Comparison of ENCODE assay signal across 14 cellular contexts in the genomic region with DNA sequence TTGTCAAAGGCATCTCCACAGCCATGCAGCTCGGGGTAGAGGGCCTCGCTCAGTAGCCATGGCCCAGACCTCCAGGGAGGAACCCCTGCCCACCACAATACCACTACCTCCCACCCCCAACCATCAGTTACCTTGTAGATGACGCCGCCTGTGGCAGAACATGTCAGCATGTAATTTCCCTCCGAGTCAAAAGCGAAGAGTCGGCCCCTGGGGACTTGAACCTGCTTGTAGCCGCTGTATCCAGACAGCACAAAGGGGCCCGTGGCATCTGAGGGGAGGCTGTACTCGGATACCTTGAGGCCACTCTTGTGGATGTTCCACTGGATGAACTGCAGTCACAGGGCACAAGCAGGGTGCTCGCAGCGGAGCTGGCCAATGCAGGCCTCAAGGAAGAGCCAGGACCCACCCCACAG. TPM values are rescaled to one million over a fixed set of nuclear protein-coding genes. Genes with fewer than 3 reads are reported as not detected.
DNase-seq lines count a peak whose midpoint lies in the region; ATAC-seq, FAIRE-seq and TF ChIP-seq lines count a peak whose summit lies in the region.
"Had no signal": no experiment of that assay in that cellular context is flagged by ENCODE, and none has a peak within 500 bp of the region (broad histone marks: within the 10 kb centered on the region; RNA-seq: fewer than 3 reads in every experiment).

No MANE protein-coding gene starts in this region.

- no peak for FAIRE-seq in HepG2 (lab: Jason Lieb, UNC)
- FAIRE-seq: G401.6 had no signal

- CTCF ChIA-PET in HepG2 (lab: Yijun Ruan, JAX; ENCODE audit: low intra/inter-chr PET ratio, low total read pairs) = no interaction called here

- TF ChIP-seq CTCF in GM20000 (IDR thresholded peaks at IDR 0.05; ENCODE audit: extremely low read depth, missing control alignments) = no peak
- no peak for TF ChIP-seq CTCF in HepG2 (CRISPR knock-in tag; IDR thresholded peaks at IDR 0.05)

- POLR2A ChIA-PET in HepG2 (lab: Yijun Ruan, JAX) = no interaction called here

- no peak overlapping the region for H3K4me2 ChIP-seq in HepG2 (ENCODE audit: low read depth, low read length)

- no peak overlapping the region for H3K9ac ChIP-seq in HepG2 (ENCODE audit: insufficient read depth, low read depth, low read length)

- H3K27ac ChIP-seq in HepG2 (ENCODE audit: extremely low read length, insufficient read depth, low read length) = no peak overlapping the region
- H3K27ac ChIP-seq: uterus, WERI-Rb-1 had no signal

- ATAC-seq in HG03097 (IDR thresholded peaks at IDR 0.05; ENCODE audit: low FRiP score, unreplicated experiment) (peak; percentile 41), HepG2 (no peak)
- peak; percentile 72 for ATAC-seq in stimulated activated naive CD8-positive, alpha-beta T cell treated with anti-CD3 and anti-CD28 coated beads, Interleukin-15, Interleukin-2, amounts not matched to agents 100 U/mL and 50 U/mL, for 24 hours
- ATAC-seq: Panc1 had no signal

- no TSS peak for BruUV-seq in HepG2 (replicated peaks; lab: Mats Ljungman, UMichigan)

- H3K9me3 ChIP-seq in HepG2 (ENCODE audit: low read length) = no peaks in the 10 kb centered on the region; the same call in 1 of the 2 replicates

- no peaks in the 10 kb centered on the region for H4K20me1 ChIP-seq in HepG2 (ENCODE audit: insufficient read depth, low read length)

- H2AFZ ChIP-seq in HepG2 (ENCODE audit: low read length) = no peak overlapping the region

- WGBS in HepG2 (ENCODE audit: low lambda C conversion rate) = no CpG with 5 or more reads among the region's 12 CpGs

- H3K27me3 ChIP-seq in HepG2 (ENCODE audit: control insufficient read depth in 1 of 2, insufficient read depth in 2 of 2, low read length in 2 of 2) = no peaks in the 10 kb centered on the region
- H3K27me3 ChIP-seq: uterus had no signal

- no peak for TF ChIP-seq RAD21 in HepG2 (CRISPR knock-in tag; IDR thresholded peaks at IDR 0.05)

- intact Hi-C loops in HepG2 (cut with micrococcal nuclease; ENCODE audit: unreplicated experiment) = no loop called here

- H3K4me1 ChIP-seq in HepG2 (ENCODE audit: insufficient read depth, low read length) = no peaks in the 10 kb centered on the region
- H3K4me1 ChIP-seq: uterus had no signal

- peak; percentile 28 to 45 for DNase-seq in activated T-cell treated with anti-CD3 and anti-CD28 coated beads, Interleukin-2, amount 50 U/mL, for 48 hours
- DNase-seq in activated T-cell treated with anti-CD3 and anti-CD28 coated beads, Interleukin-2, amount 50 U/mL, for 1 hour = no peak
- peak; percentile 84 for DNase-seq in GM20000 (ENCODE audit: low spot score)
- peak; percentile 38 for DNase-seq in stimulated activated naive CD8-positive, alpha-beta T cell treated with anti-CD3 and anti-CD28 coated beads, Interleukin-15, Interleukin-2, amounts not matched to agents 100 U/mL and 50 U/mL, for 24 hours
- no peak for DNase-seq in HepG2 (ENCODE audit: low spot score)
- no peak for DNase-seq in stimulated activated CD4-positive, alpha-beta T cell treated with anti-CD3 and anti-CD28 coated beads, Interleukin-12 subunit alpha, Interleukin-12 subunit beta, amount 100 ng/mL, for 4 hours
- DNase-seq in NCI-H187 (lab: John Stamatoyannopoulos, UW) = no peak
- DNase-seq: NCI-H1694, uterus, WERI-Rb-1 had no signal

- H3K4me3 ChIP-seq in HepG2 (replicated peaks in 1 of 3; ENCODE audit: insufficient read depth in 1 of 3, low read depth in 2 of 3, low read length in 3 of 3) = no peak overlapping the region
- H3K4me3 ChIP-seq: uterus had no signal

- TF ChIP-seq EP300 in HepG2 (IDR thresholded peaks at IDR 0.05; ENCODE audit: low read depth in 2 of 2, low read length in 2 of 2) (no peak), HepG2 (CRISPR knock-in tag; IDR thresholded peaks at IDR 0.05; ENCODE audit: borderline replicate concordance) (no peak)

- TF ChIP-seq POLR2A in HepG2 (IDR thresholded peaks at IDR 0.05; ENCODE audit: insufficient read depth in 1 of 2, low read depth in 2 of 2, low read length in 2 of 2) = no peak

- H3K79me2 ChIP-seq in HepG2 (ENCODE audit: insufficient read depth, low read length) = no peaks in the 10 kb centered on the region

- in situ Hi-C loops in HepG2 (cut with HindIII; ENCODE audit: extremely low pct_ligation_motif_present, low pct_unique_long_range_greater_than_20kb) = no loop called here

- peaks cover 7 to 51% of the 10 kb centered on the region in 2 experiments for H3K36me3 ChIP-seq in HepG2 (replicated peaks in 1 of 2; ENCODE audit: control insufficient read depth in 1 of 2, insufficient read depth in 2 of 2, low read length in 2 of 2)
- H3K36me3 ChIP-seq: uterus had no signal

RNA-seq across cellular contexts. Expression of a gene that starts 16.3 kb away (rescaled TPM):
- 60.7 and 68.6 TPM in 2 replicates for total RNA-seq in HepG2 (2016; rRNA removed; fragmentation: Illumina TruSeq; extraction: Trizol)
- 24.2 and 27.7 TPM in 2 replicates for total RNA-seq in HepG2 (2016; cell fraction: cytosol; rRNA removed; fragmentation: Illumina TruSeq; extraction: Trizol; ENCODE audit: low read depth)
- 58.8 and 66.8 TPM in 2 replicates for total RNA-seq in HepG2 (2016; cell fraction: insoluble cytoplasmic fraction; rRNA removed; fragmentation: Illumina TruSeq; extraction: Trizol)
- 48.2 and 58.3 TPM in 2 replicates for total RNA-seq in HepG2 (2016; cell fraction: membrane; rRNA removed; fragmentation: Illumina TruSeq; extraction: Trizol)
- 42.2 and 46.2 TPM in 2 replicates for total RNA-seq in HepG2 (2016; cell fraction: nucleus; rRNA removed; fragmentation: Illumina TruSeq; extraction: Trizol)
- 19.3 and 20.7 TPM in 2 replicates for polyA plus RNA-seq in HepG2 (2011; rRNA removed)
- 19.8 and 20.9 TPM in 2 replicates for polyA plus RNA-seq in HepG2 (2011; cell fraction: cytosol; rRNA removed)
- polyA plus RNA-seq in HepG2 (2011; cell fraction: nucleus; rRNA removed) = 15.6 and 18.8 TPM in 2 replicates
- polyA plus RNA-seq in HepG2 (2012) = 44.5 and 69.6 TPM in 2 replicates
- polyA plus RNA-seq in HepG2 (2016; cell fraction: cytosol; fragmentation: Illumina TruSeq; extraction: Trizol; ENCODE audit: low read depth) = 13.5 and 22.0 TPM in 2 replicates
- 62.6 and 67.4 TPM in 2 replicates for polyA plus RNA-seq in HepG2 (2016; cell fraction: insoluble cytoplasmic fraction; fragmentation: Illumina TruSeq; extraction: Trizol; ENCODE audit: low read depth)
- 31.2 and 44.6 TPM in 2 replicates for polyA plus RNA-seq in HepG2 (2016; cell fraction: membrane; fragmentation: Illumina TruSeq; extraction: Trizol; ENCODE audit: low read depth)
- 46.9 and 49.8 TPM in 2 replicates for polyA plus RNA-seq in HepG2 (2016; cell fraction: nucleus; fragmentation: Illumina TruSeq; extraction: Trizol; ENCODE audit: insufficient read depth, low read depth)
- 24.4 and 62.5 TPM in 2 replicates for polyA minus RNA-seq in HepG2 (2011; rRNA and poly(A)+ RNA removed; ENCODE audit: low replicate concordance)
- 8.6 and 12.1 TPM in 2 replicates for polyA minus RNA-seq in HepG2 (2011; cell fraction: cytosol; rRNA and poly(A)+ RNA removed)
- 20.6 and 24.7 TPM in 2 replicates for polyA minus RNA-seq in HepG2 (2011; cell fraction: nucleus; rRNA and poly(A)+ RNA removed)

RNA-seq across cellular contexts. Expression of a gene that starts 24.5 kb away (rescaled TPM):
- total RNA-seq in HepG2 (2016; rRNA removed; fragmentation: Illumina TruSeq; extraction: Trizol) = 10.0 and 12.1 TPM in 2 replicates
- total RNA-seq in HepG2 (2016; cell fraction: cytosol; rRNA removed; fragmentation: Illumina TruSeq; extraction: Trizol; ENCODE audit: low read depth) = 1.1 and 1.8 TPM in 2 replicates
- total RNA-seq in HepG2 (2016; cell fraction: insoluble cytoplasmic fraction; rRNA removed; fragmentation: Illumina TruSeq; extraction: Trizol) = 9.2 and 12.1 TPM in 2 replicates
- 1.5 and 2.3 TPM in 2 replicates for total RNA-seq in HepG2 (2016; cell fraction: membrane; rRNA removed; fragmentation: Illumina TruSeq; extraction: Trizol)
- total RNA-seq in HepG2 (2016; cell fraction: nucleus; rRNA removed; fragmentation: Illumina TruSeq; extraction: Trizol) = 11.3 and 14.5 TPM in 2 replicates
- polyA plus RNA-seq in HepG2 (2011; rRNA removed) = 11.6 and 13.7 TPM in 2 replicates
- 7.2 and 8.6 TPM in 2 replicates for polyA plus RNA-seq in HepG2 (2011; cell fraction: cytosol; rRNA removed)
- 43.9 and 51.3 TPM in 2 replicates for polyA plus RNA-seq in HepG2 (2011; cell fraction: nucleus; rRNA removed)
- 5.7 and 6.1 TPM in 2 replicates for polyA plus RNA-seq in HepG2 (2012)
- polyA plus RNA-seq in HepG2 (2016; cell fraction: cytosol; fragmentation: Illumina TruSeq; extraction: Trizol; ENCODE audit: low read depth) = 0.26 and 0.31 TPM in 2 replicates
- 10.7 and 11.4 TPM in 2 replicates for polyA plus RNA-seq in HepG2 (2016; cell fraction: insoluble cytoplasmic fraction; fragmentation: Illumina TruSeq; extraction: Trizol; ENCODE audit: low read depth)
- polyA plus RNA-seq in HepG2 (2016; cell fraction: membrane; fragmentation: Illumina TruSeq; extraction: Trizol; ENCODE audit: low read depth) = 0.56 and 0.65 TPM in 2 replicates
- 21.1 and 22.2 TPM in 2 replicates for polyA plus RNA-seq in HepG2 (2016; cell fraction: nucleus; fragmentation: Illumina TruSeq; extraction: Trizol; ENCODE audit: insufficient read depth, low read depth)
- 8.2 and 19.7 TPM in 2 replicates for polyA minus RNA-seq in HepG2 (2011; rRNA and poly(A)+ RNA removed; ENCODE audit: low replicate concordance)
- 5.3 and 8.8 TPM in 2 replicates for polyA minus RNA-seq in HepG2 (2011; cell fraction: cytosol; rRNA and poly(A)+ RNA removed)
- polyA minus RNA-seq in HepG2 (2011; cell fraction: nucleus; rRNA and poly(A)+ RNA removed) = 12.6 and 17.4 TPM in 2 replicates

RNA-seq across cellular contexts. Expression of a gene that starts 39.0 kb away (rescaled TPM):
- total RNA-seq in HepG2 (2016; rRNA removed; fragmentation: Illumina TruSeq; extraction: Trizol) = 5.6 and 9.2 TPM in 2 replicates
- total RNA-seq in HepG2 (2016; cell fraction: cytosol; rRNA removed; fragmentation: Illumina TruSeq; extraction: Trizol; ENCODE audit: low read depth) = 1.1 and 1.5 TPM in 2 replicates
- 6.3 and 8.9 TPM in 2 replicates for total RNA-seq in HepG2 (2016; cell fraction: insoluble cytoplasmic fraction; rRNA removed; fragmentation: Illumina TruSeq; extraction: Trizol)
- 2.6 and 3.2 TPM in 2 replicates for total RNA-seq in HepG2 (2016; cell fraction: membrane; rRNA removed; fragmentation: Illumina TruSeq; extraction: Trizol)
- 7.9 and 10.4 TPM in 2 replicates for total RNA-seq in HepG2 (2016; cell fraction: nucleus; rRNA removed; fragmentation: Illumina TruSeq; extraction: Trizol)
- polyA plus RNA-seq in HepG2 (2011; rRNA removed) = 21.7 and 35.7 TPM in 2 replicates
- polyA plus RNA-seq in HepG2 (2011; cell fraction: cytosol; rRNA removed) = 24.2 and 35.4 TPM in 2 replicates
- 17.7 and 30.5 TPM in 2 replicates for polyA plus RNA-seq in HepG2 (2011; cell fraction: nucleus; rRNA removed)
- polyA plus RNA-seq in HepG2 (2012) = 45.3 and 74.1 TPM in 2 replicates
- polyA plus RNA-seq in HepG2 (2016; cell fraction: cytosol; fragmentation: Illumina TruSeq; extraction: Trizol; ENCODE audit: low read depth) = 1.1 TPM in 2 replicates
- 5.3 and 6.1 TPM in 2 replicates for polyA plus RNA-seq in HepG2 (2016; cell fraction: insoluble cytoplasmic fraction; fragmentation: Illumina TruSeq; extraction: Trizol; ENCODE audit: low read depth)
- 2.1 and 2.2 TPM in 2 replicates for polyA plus RNA-seq in HepG2 (2016; cell fraction: membrane; fragmentation: Illumina TruSeq; extraction: Trizol; ENCODE audit: low read depth)
- polyA plus RNA-seq in HepG2 (2016; cell fraction: nucleus; fragmentation: Illumina TruSeq; extraction: Trizol; ENCODE audit: insufficient read depth, low read depth) = 7.8 and 11.6 TPM in 2 replicates
- polyA minus RNA-seq in HepG2 (2011; rRNA and poly(A)+ RNA removed; ENCODE audit: low replicate concordance) = 0.26 and 39.0 TPM in 2 replicates
- 15.9 and 32.1 TPM in 2 replicates for polyA minus RNA-seq in HepG2 (2011; cell fraction: cytosol; rRNA and poly(A)+ RNA removed)
- 41.2 and 55.0 TPM in 2 replicates for polyA minus RNA-seq in HepG2 (2011; cell fraction: nucleus; rRNA and poly(A)+ RNA removed)

RNA-seq across cellular contexts. Expression of a gene that starts 46.8 kb away (rescaled TPM):
- total RNA-seq in HepG2 (2016; rRNA removed; fragmentation: Illumina TruSeq; extraction: Trizol) = not detected in 2 replicates
- total RNA-seq in HepG2 (2016; cell fraction: cytosol; rRNA removed; fragmentation: Illumina TruSeq; extraction: Trizol; ENCODE audit: low read depth) = not detected in 2 replicates
- total RNA-seq in HepG2 (2016; cell fraction: insoluble cytoplasmic fraction; rRNA removed; fragmentation: Illumina TruSeq; extraction: Trizol) = not detected in 2 replicates
- total RNA-seq in HepG2 (2016; cell fraction: membrane; rRNA removed; fragmentation: Illumina TruSeq; extraction: Trizol) = not detected in 2 replicates
- total RNA-seq in HepG2 (2016; cell fraction: nucleus; rRNA removed; fragmentation: Illumina TruSeq; extraction: Trizol) = not detected in 2 replicates
- polyA plus RNA-seq in HepG2 (2011; rRNA removed) = 0.20 TPM in 1 of 2 replicates, not detected in the other
- polyA plus RNA-seq in HepG2 (2011; cell fraction: cytosol; rRNA removed) = not detected in 2 replicates
- polyA plus RNA-seq in HepG2 (2011; cell fraction: nucleus; rRNA removed) = 0.18 and 0.38 TPM in 2 replicates
- not detected in 2 replicates for polyA plus RNA-seq in HepG2 (2012)
- not detected in 2 replicates for polyA plus RNA-seq in HepG2 (2016; cell fraction: cytosol; fragmentation: Illumina TruSeq; extraction: Trizol; ENCODE audit: low read depth)
- polyA plus RNA-seq in HepG2 (2016; cell fraction: insoluble cytoplasmic fraction; fragmentation: Illumina TruSeq; extraction: Trizol; ENCODE audit: low read depth) = not detected in 2 replicates
- polyA plus RNA-seq in HepG2 (2016; cell fraction: membrane; fragmentation: Illumina TruSeq; extraction: Trizol; ENCODE audit: low read depth) = not detected in 2 replicates
- not detected in 2 replicates for polyA plus RNA-seq in HepG2 (2016; cell fraction: nucleus; fragmentation: Illumina TruSeq; extraction: Trizol; ENCODE audit: insufficient read depth, low read depth)
- not detected in 2 replicates for polyA minus RNA-seq in HepG2 (2011; rRNA and poly(A)+ RNA removed; ENCODE audit: low replicate concordance)
- polyA minus RNA-seq in HepG2 (2011; cell fraction: cytosol; rRNA and poly(A)+ RNA removed) = not detected in 2 replicates
- polyA minus RNA-seq in HepG2 (2011; cell fraction: nucleus; rRNA and poly(A)+ RNA removed) = not detected in 2 replicates
- total RNA-seq: uterus had no signal
- polyA plus RNA-seq: AG04450 had no signal

Comparison
In these comparisons a context has a peak if more than half of its experiments do, and no peak if none do; other contexts are left out.
1. DNase-seq: peak in activated T-cell treated with anti-CD3 and anti-CD28 coated beads, Interleukin-2, amount 50 U/mL, for 48 hours (2 of 2), GM20000 (single experiment) and stimulated activated naive CD8-positive, alpha-beta T cell treated with anti-CD3 and anti-CD28 coated beads, Interleukin-15, Interleukin-2, amounts not matched to agents 100 U/mL and 50 U/mL, for 24 hours (single experiment); none in activated T-cell treated with anti-CD3 and anti-CD28 coated beads, Interleukin-2, amount 50 U/mL, for 1 hour (single experiment), HepG2 (single experiment), stimulated activated CD4-positive, alpha-beta T cell treated with anti-CD3 and anti-CD28 coated beads, Interleukin-12 subunit alpha, Interleukin-12 subunit beta, amount 100 ng/mL, for 4 hours (single experiment) and NCI-H187 (0 of 2).